In the genomic region with DNA sequence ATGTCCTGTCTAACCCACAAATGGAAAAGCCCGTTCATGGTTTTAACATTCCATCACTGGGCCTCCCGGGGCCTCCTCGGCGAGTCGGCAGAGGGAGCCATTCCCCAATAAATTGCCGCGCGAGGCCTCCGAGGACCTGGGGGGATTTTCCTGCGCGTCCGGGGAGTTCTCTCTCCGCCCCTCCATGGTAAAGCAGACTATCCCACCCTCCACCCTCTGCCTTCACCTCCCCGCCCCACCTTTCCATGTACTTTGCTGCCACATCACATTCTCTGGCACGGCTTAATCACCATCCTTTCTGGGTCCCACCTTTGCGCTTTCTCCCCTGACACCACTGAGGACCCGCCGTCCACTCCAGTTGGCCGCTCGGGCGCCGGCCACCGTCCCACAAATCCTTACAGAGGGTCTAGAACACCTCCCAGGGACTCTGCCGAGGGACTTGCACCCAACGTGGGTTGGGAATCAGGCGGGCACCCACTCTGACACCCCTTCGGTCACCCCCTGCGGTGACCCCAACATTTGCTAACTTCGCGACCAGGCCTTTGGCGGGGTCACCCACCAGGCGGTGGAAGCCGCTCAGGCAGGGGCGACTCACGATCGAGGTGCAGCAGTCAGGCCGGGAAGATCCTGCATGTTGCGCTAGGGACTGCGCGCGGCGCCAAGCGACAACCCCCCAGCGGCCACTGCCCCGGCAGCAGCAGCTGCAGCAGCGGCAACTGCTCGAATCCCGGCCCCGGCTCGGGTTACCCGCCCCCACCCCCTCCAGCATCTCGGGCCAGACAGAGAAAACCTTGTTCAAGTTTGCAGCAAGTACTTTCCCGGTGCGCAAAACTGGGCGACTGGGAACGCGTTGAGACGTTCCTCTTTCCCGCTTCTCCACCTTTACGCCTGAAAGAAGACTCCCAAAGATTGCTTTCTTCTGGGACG, we compare ENCODE assay signal across 8 cellular contexts. TPM values are rescaled to one million over a fixed set of nuclear protein-coding genes. Genes with fewer than 3 reads are reported as not detected.
DNase-seq lines count a peak whose midpoint lies in the region; ATAC-seq and TF ChIP-seq lines count a peak whose summit lies in the region.

A gene (plus strand): TSS at position 778 of the 927 bp plus-strand sequence. CDS start 40,513 bp downstream, outside the sequence.

- H3K4me2 ChIP-seq in osteoblast (ENCODE audit: insufficient read depth, low read length), result peak within 1 kb of the TSS; percentile 73

- peak within 1 kb of the TSS; percentile 30; the same call in 1 of the 2 replicates for H3K4me3 ChIP-seq in GM08714 (ENCODE audit: low read length)
- peak within 1 kb of the TSS; percentile 70 for H3K4me3 ChIP-seq in WERI-Rb-1 (ENCODE audit: low read depth, low read length)
- peak within 1 kb of the TSS; percentile 67 for H3K4me3 ChIP-seq in osteoblast (ENCODE audit: insufficient read depth, low read length)

- H3K27me3 ChIP-seq in WERI-Rb-1 (ENCODE audit: insufficient read depth, low read depth, severe bottlenecking), result no peaks in the 10 kb centered on the region
- H3K27me3 ChIP-seq in osteoblast (ENCODE audit: insufficient read depth, low read length), result peaks cover 43% of the 10 kb centered on the region

- peak; percentile 63 for TF ChIP-seq CTCF in WERI-Rb-1 (IDR thresholded peaks at IDR 0.05; ENCODE audit: low read depth, low read length)
- TF ChIP-seq CTCF in osteoblast (IDR thresholded peaks at IDR 0.05; ENCODE audit: extremely low read depth, low read depth, low read length), result peak; percentile 78

- peaks cover 7% of the 10 kb centered on the region for H3K4me1 ChIP-seq in osteoblast (ENCODE audit: insufficient read depth, low read length)

- peak; percentile 59 for DNase-seq in WERI-Rb-1
- DNase-seq in germinal center (ENCODE audit: low spot score), result peak; percentile 13
- DNase-seq in osteoblast (ENCODE audit: insufficient read length, low spot score, missing footprints), result peak; percentile 90
- no peak for DNase-seq in SHP77 treated with DMSO at 0.1 percent for 48 hours (lab: John Stamatoyannopoulos, UW)
- no peak for DNase-seq in NCI-H2081 treated with DMSO at 0.1 percent for 48 hours (lab: John Stamatoyannopoulos, UW)

- peaks cover 2% of the 10 kb centered on the region for H3K9me3 ChIP-seq in WERI-Rb-1 (ENCODE audit: severe bottlenecking)
- no peaks in the 10 kb centered on the region for H3K9me3 ChIP-seq in osteoblast (ENCODE audit: low read depth, low read length)

- no peaks in the 10 kb centered on the region for H4K20me1 ChIP-seq in osteoblast (ENCODE audit: insufficient read depth, low read length)

- peak; percentile 57 for ATAC-seq in HG03175 (IDR thresholded peaks at IDR 0.05; ENCODE audit: unreplicated experiment)
- no peak for ATAC-seq in GM18517 (IDR thresholded peaks at IDR 0.05; ENCODE audit: unreplicated experiment)

- H3K79me2 ChIP-seq in osteoblast (ENCODE audit: insufficient read depth, low read length), result no peaks in the 10 kb centered on the region

- H2AFZ ChIP-seq in osteoblast (ENCODE audit: low read length), result peak within 1 kb of the TSS; percentile 83

- H3K36me3 ChIP-seq in WERI-Rb-1 (no peaks in the 10 kb centered on the region), osteoblast (ENCODE audit: insufficient read depth, low read length) (no peaks in the 10 kb centered on the region)

- H3K27ac ChIP-seq in WERI-Rb-1 (no peak within 1 kb of the TSS), osteoblast (ENCODE audit: low read depth, low read length) (no peak within 1 kb of the TSS)

RNA-seq across cellular contexts. Expression of the gene that starts here (rescaled TPM):
- 1.4 and 3.2 TPM in 2 replicates for total RNA-seq in osteoblast

Comparison
In these comparisons a context has a peak if more than half of its experiments do, and no peak if none do; other contexts are left out.
1. DNase-seq: peak in WERI-Rb-1 (single experiment), germinal center (single experiment) and osteoblast (single experiment); none in SHP77 treated with DMSO at 0.1 percent for 48 hours (single experiment) and NCI-H2081 treated with DMSO at 0.1 percent for 48 hours (single experiment).
2. Peak in every context shown above with its lines, with median percentiles within 50 percentile points of each other: H3K4me3 ChIP-seq.